Comparison of ENCODE assay signal across 1 cellular context in the genomic region with DNA sequence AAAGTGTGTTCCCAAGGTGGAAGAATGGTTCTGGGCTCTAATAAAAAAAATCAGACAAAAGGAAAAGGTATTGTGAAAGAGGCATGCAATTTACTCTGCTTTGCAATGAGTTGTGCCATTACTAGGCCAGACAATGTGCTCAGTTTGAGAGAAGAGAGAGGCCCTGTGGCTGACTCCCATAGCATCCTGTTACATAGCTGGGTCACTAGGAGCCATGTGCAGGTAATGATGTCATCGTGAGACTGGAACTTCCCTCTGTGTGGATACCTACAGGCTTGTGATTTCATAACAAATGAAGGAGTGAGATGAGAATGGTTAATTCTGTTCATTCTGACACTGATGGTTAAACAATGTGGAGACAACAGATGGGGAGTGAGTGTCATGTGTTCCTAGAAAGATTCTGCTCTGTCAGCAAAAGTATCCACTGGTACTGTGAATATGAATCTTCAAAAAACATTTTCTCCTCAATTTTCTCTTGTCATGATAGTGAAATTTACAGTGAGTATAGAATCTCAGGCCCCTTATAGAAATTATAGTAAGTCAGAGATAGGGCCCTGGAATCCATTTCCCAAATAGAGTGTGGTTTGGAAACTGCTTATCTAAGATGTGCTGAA.
TF ChIP-seq lines count a peak whose summit lies in the region.

No MANE protein-coding gene starts in this region.

TF ChIP-seq in GM23338, 12 proteins besides CTCF, POLR2A, EP300 and RAD21 (continued from another document):
- no peak for TF ChIP-seq EZH2 (IDR thresholded peaks at IDR 0.05; ENCODE audit: low read depth, unreplicated experiment)
